ENCODE assay signal across 16 cellular contexts in the genomic region with DNA sequence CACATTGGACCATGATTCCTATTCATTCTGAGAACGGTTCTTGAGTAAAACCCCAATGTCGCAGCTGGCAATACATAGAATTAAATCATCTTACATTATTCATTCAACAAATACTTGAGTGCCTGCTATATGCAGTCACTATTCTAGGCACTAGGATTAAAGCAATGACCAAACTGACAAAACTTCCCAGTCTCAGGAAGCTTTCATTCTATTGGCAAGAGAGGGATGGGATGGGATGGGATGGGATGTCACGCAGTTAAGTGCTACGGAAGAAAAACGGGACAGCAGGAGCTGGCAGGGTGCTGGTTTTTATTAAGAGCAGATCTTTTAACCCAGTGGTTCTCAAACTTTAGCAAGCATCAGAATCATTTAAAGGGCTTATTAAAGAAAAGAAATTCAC. TPM values are rescaled to one million over a fixed set of nuclear protein-coding genes. Genes with fewer than 3 reads are reported as not detected.
DNase-seq lines count a peak whose midpoint lies in the region; ATAC-seq, FAIRE-seq and TF ChIP-seq lines count a peak whose summit lies in the region.
"Had no signal": no experiment of that assay in that cellular context is flagged by ENCODE, and none has a peak within 500 bp of the region (broad histone marks: within the 10 kb centered on the region; RNA-seq: fewer than 3 reads in every experiment).

No MANE protein-coding gene starts in this region.

- no peak for ATAC-seq in HG03354 (IDR thresholded peaks at IDR 0.05; ENCODE audit: poor library complexity, severe bottlenecking, unreplicated experiment)

- no CpG with 5 or more reads among the region's 5 CpGs for WGBS in iPS DF 6.9 (ENCODE audit: insufficient coverage, insufficient read length)
- 66 to 81% (median 69%) methylated on average over 5 of the region's 5 CpGs for WGBS in stomach, 5 donors

- H3K79me2 ChIP-seq in PC-9 (ENCODE audit: low read depth): peaks cover 51% of the 10 kb centered on the region

- intact Hi-C loops in PC-9 (cut with micrococcal nuclease; ENCODE audit: unreplicated experiment): loop anchor here (5.0 kb wide), 2 partner anchors 59 to 279 kb away; no protein-coding TSS in a partner anchor
- intact Hi-C loops in stomach (cut with DNase I; ENCODE audit: low total_unique reads): no loop called here

- no peak for TF ChIP-seq CTCF in PC-9 (conservative IDR thresholded peaks at IDR 0.05)
- no peak for TF ChIP-seq CTCF in stomach (IDR thresholded peaks at IDR 0.05)

- H3K4me3 ChIP-seq in PC-9: peak overlapping the region; percentile 83; the same call in 1 of the 2 replicates
- no peak overlapping the region for H3K4me3 ChIP-seq in iPS DF 6.9 (ENCODE audit: low read length)
- peak overlapping the region in 1 of 4 donors; percentile 72 for H3K4me3 ChIP-seq in stomach
- H3K4me3 ChIP-seq: adrenal gland had no signal

- H3K27me3 ChIP-seq in PC-9 (ENCODE audit: insufficient read depth, low read depth) (no peaks in the 10 kb centered on the region), iPS DF 6.9 (ENCODE audit: control insufficient read depth, insufficient read depth, low read length) (no peaks in the 10 kb centered on the region), stomach (no peaks in the 10 kb centered on the region)
- H3K27me3 ChIP-seq: adrenal gland had no signal

- FAIRE-seq in GM18507 (lab: Jason Lieb, UNC) (peak; percentile 62), GM12891 (lab: Jason Lieb, UNC) (no peak), RCC 7860 (lab: Jason Lieb, UNC) (no peak)
- FAIRE-seq: islet of Langerhans had no signal

- TF ChIP-seq POLR2A in stomach (IDR thresholded peaks at IDR 0.05) (no peak), GM12891 (IDR thresholded peaks at IDR 0.05; ENCODE audit: low read depth, low read length) (no peak)

- H2AFZ ChIP-seq in PC-9: no peak overlapping the region

- POLR2A ChIA-PET in PC-9 (lab: Charles Lee; ENCODE audit: unreplicated experiment): interaction anchor here (0.5 to 1.1 kb wide), 2 partner anchors 132 to 223 kb away, joined by 4 to 9 read pairs; no protein-coding TSS in a partner anchor

- H3K4me1 ChIP-seq in PC-9 (replicated peaks; ENCODE audit: insufficient read depth): peaks cover 51% of the 10 kb centered on the region
- H3K4me1 ChIP-seq in iPS DF 6.9 (ENCODE audit: control insufficient read depth, insufficient read depth, low read length): 0 out of 2 replicates have a peak, but pooled peaks cover 2% of the 10 kb centered on the region
- peaks cover 22 to 43% (median 29%) of the 10 kb centered on the region in 4 donors for H3K4me1 ChIP-seq in stomach

- H3K9me2 ChIP-seq in PC-9 (ENCODE audit: insufficient read depth): no peaks in the 10 kb centered on the region

- CTCF ChIA-PET in PC-9 (lab: Charles Lee): interaction anchor here (0.5 to 1.5 kb wide), 3 partner anchors 59 to 437 kb away, joined by 3 to 5 read pairs (median 4); partner anchors contain the start of gene B3GNT6

- no peaks in the 10 kb centered on the region for H3K9me3 ChIP-seq in PC-9 (ENCODE audit: insufficient read depth, low read depth)
- H3K9me3 ChIP-seq in iPS DF 6.9 (ENCODE audit: control insufficient read depth, insufficient read depth, low read length): no peaks in the 10 kb centered on the region
- no peaks in the 10 kb centered on the region for H3K9me3 ChIP-seq in stomach
- H3K9me3 ChIP-seq: adrenal gland had no signal

- H3F3A ChIP-seq in PC-9 (ENCODE audit: insufficient read depth, low read depth): peaks cover 32% of the 10 kb centered on the region

- BruUV-seq in PC-9 (replicated peaks; lab: Mats Ljungman, UMichigan): no TSS peak

- DNase-seq in GM18507 (ENCODE audit: extremely low spot score, insufficient read length, low read depth) (no peak), PC-9 (no peak), iPS DF 6.9 (ENCODE audit: low read depth, low spot score) (no peak), stomach (no peak), GM12891 (ENCODE audit: insufficient read length, low spot score) (no peak), RCC 7860 (ENCODE audit: low spot score) (no peak)
- DNase-seq: activated T-cell treated with anti-CD3 and anti-CD28 coated beads, Interleukin-2, amount 50 U/mL, for 24 hours; cerebellar nuclear complex; NCI-H1436 treated with DMSO at 0.1 percent for 48 hours; occipital lobe; SHP77 treated with DMSO at 0.1 percent for 48 hours; stimulated activated CD4-positive, alpha-beta T cell treated with anti-CD3 and anti-CD28 coated beads, Interleukin-4, amount 100 ng/mL, for 1 hour had no signal

- TF ChIP-seq EP300 in stomach (IDR thresholded peaks at IDR 0.05): no peak

- H4K20me1 ChIP-seq in PC-9 (ENCODE audit: insufficient read depth): no peaks in the 10 kb centered on the region

- no peaks in the 10 kb centered on the region; the same call in 1 of the 2 replicates for H3K36me3 ChIP-seq in PC-9 (ENCODE audit: low read depth)
- H3K36me3 ChIP-seq in iPS DF 6.9 (ENCODE audit: control insufficient read depth, insufficient read depth, low read length): no peaks in the 10 kb centered on the region
- no peaks in the 10 kb centered on the region for H3K36me3 ChIP-seq in stomach
- H3K36me3 ChIP-seq: adrenal gland had no signal

- peak overlapping the region; percentile 87 for H3K4me2 ChIP-seq in PC-9

- H3K27ac ChIP-seq in PC-9 (no peak overlapping the region), iPS DF 6.9 (ENCODE audit: low read length) (peak overlapping the region; percentile 8), stomach (peak overlapping the region; percentile 79 to 97 (median 93))
- H3K27ac ChIP-seq: adrenal gland, C4-2B had no signal

TF ChIP-seq in GM12891, 5 proteins besides CTCF, POLR2A, EP300 and RAD21:
- TF ChIP-seq POU2F2 (IDR thresholded peaks at IDR 0.05; ENCODE audit: low read depth, low read length) (no peak), TAF1 (IDR thresholded peaks at IDR 0.05; ENCODE audit: low read depth, low read length) (no peak), POLR2AphosphoS5 (IDR thresholded peaks at IDR 0.05; ENCODE audit: low read depth, low read length) (no peak), PAX5 (IDR thresholded peaks at IDR 0.05; ENCODE audit: insufficient read depth, low read length, severe bottlenecking) (no peak), SPI1 (IDR thresholded peaks at IDR 0.05; ENCODE audit: low read depth, low read length) (no peak)

RNA-seq across cellular contexts. Expression of gene PAK1, which starts 2.9 kb away (rescaled TPM):
- total RNA-seq in PC-9 (2021): 80.0 and 109 TPM in 2 replicates
- total RNA-seq in stomach: 10 to 100 TPM; 31.2 to 89.5 (median 70.4) TPM
- 10 to 100 TPM; 16.7 to 44.0 (median 18.8) TPM for polyA plus RNA-seq in stomach
- polyA plus RNA-seq in GM12891 (2012; ENCODE audit: low read depth, missing spikeins): 74.0 TPM
